ENCODE assay signal across 23 cellular contexts in the genomic region with DNA sequence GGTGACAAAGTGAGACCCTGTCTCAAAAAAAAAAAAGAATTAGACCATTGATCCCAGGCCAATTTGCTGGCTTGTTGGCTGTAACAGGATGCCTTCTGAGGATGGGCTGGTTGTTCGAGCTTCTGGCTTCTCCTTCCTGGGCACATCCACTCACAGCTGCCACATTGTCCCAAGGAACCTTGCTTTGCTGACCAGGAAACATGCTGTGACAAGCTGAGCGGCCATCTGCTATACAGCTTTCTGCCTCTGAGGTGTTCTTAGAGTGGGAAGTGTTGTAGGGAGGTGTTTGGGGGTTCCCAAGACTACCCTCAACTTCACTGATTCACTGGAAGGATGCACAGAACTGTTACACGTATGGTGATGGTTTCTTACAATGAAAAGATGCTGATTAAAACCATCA.
"Had no signal": no experiment of that assay in that cellular context is flagged by ENCODE, and none has a peak within 500 bp of the region (broad histone marks: within the 10 kb centered on the region; RNA-seq: fewer than 3 reads in every experiment).

No MANE protein-coding gene starts in this region.

- H3K9me3 ChIP-seq: esophagus squamous epithelium, prostate gland, right atrium auricular region, suprapubic skin, transverse colon had no signal

- H3K4me2 ChIP-seq: neural progenitor cell, smooth muscle cell had no signal

- H3K4me3 Mint-ChIP-seq: effector memory CD8-positive, alpha-beta T cell; memory B cell; nephron; neural progenitor cell; stimulated activated naive B cell treated with anti-CD40 and anti-IgM and Interleukin-4, amounts not matched to agents 10 μg/mL and 1 μg/mL and 100 μg/mL, for 72 hours; stimulated activated naive CD8-positive, alpha-beta T cell treated with anti-CD3 and anti-CD28 coated beads, Interleukin-15, Interleukin-2, amounts not matched to agents 100 ng/mL and 50 ng/mL, for 24 hours had no signal

- H3K9me3 Mint-ChIP-seq: effector memory CD8-positive, alpha-beta T cell; memory B cell; nephron; neural progenitor cell; stimulated activated naive B cell treated with anti-CD40 and anti-IgM and Interleukin-4, amounts not matched to agents 10 μg/mL and 1 μg/mL and 100 μg/mL, for 72 hours; stimulated activated naive CD8-positive, alpha-beta T cell treated with anti-CD3 and anti-CD28 coated beads, Interleukin-15, Interleukin-2, amounts not matched to agents 100 ng/mL and 50 ng/mL, for 24 hours had no signal

- H3K79me2 ChIP-seq: parathyroid adenoma had no signal

- H3K36me3 ChIP-seq: neural progenitor cell, prostate gland, transverse colon had no signal

- H3K27ac ChIP-seq: neural progenitor cell, parathyroid adenoma, prostate gland, right atrium auricular region, suprapubic skin had no signal

- H3K4me1 ChIP-seq: parathyroid adenoma had no signal

- H3K9ac ChIP-seq: neural progenitor cell, parathyroid adenoma had no signal

- H3K27ac Mint-ChIP-seq: memory B cell; nephron; neural progenitor cell; stimulated activated naive B cell treated with anti-CD40 and anti-IgM and Interleukin-4, amounts not matched to agents 10 μg/mL and 1 μg/mL and 100 μg/mL, for 72 hours; stimulated activated naive CD8-positive, alpha-beta T cell treated with anti-CD3 and anti-CD28 coated beads, Interleukin-15, Interleukin-2, amounts not matched to agents 100 ng/mL and 50 ng/mL, for 24 hours had no signal

- H3K4me3 ChIP-seq: esophagus squamous epithelium, lung, neural progenitor cell, prostate gland, right atrium auricular region, smooth muscle cell, suprapubic skin, transverse colon had no signal

- FAIRE-seq: endometrium, keratinocyte had no signal

- ATAC-seq: effector memory CD8-positive, alpha-beta T cell; left lobe of liver; sciatic nerve; stimulated activated naive B cell treated with anti-CD40 and anti-IgM and Interleukin-4, amounts not matched to agents 10 μg/mL and 1 μg/mL and 100 μg/mL, for 72 hours had no signal

- DNase-seq: cortex of kidney; effector memory CD8-positive, alpha-beta T cell; erythroblast; esophagus squamous epithelium; foreskin melanocyte; stimulated activated CD4-positive, alpha-beta T cell treated with anti-CD3 and anti-CD28 coated beads, Interleukin-2, amount 100 ng/mL, for 24 hours; stimulated activated CD4-positive, alpha-beta T cell treated with anti-CD3 and anti-CD28 coated beads, Interleukin-4, amount 100 ng/mL, for 24 hours; stimulated activated naive B cell treated with anti-CD40 and anti-IgM and Interleukin-4, amounts not matched to agents 10 μg/mL and 1 μg/mL and 100 μg/mL, for 72 hours; transverse colon had no signal

- H2AFZ ChIP-seq: neural progenitor cell, parathyroid adenoma had no signal

- H3K27me3 Mint-ChIP-seq: effector memory CD8-positive, alpha-beta T cell; memory B cell; stimulated activated naive B cell treated with anti-CD40 and anti-IgM and Interleukin-4, amounts not matched to agents 10 μg/mL and 1 μg/mL and 100 μg/mL, for 72 hours; stimulated activated naive CD8-positive, alpha-beta T cell treated with anti-CD3 and anti-CD28 coated beads, Interleukin-15, Interleukin-2, amounts not matched to agents 100 ng/mL and 50 ng/mL, for 24 hours had no signal

- H3K27me3 ChIP-seq: esophagus squamous epithelium, neural progenitor cell, right atrium auricular region, suprapubic skin, transverse colon had no signal
